18 cellular contexts compared by ENCODE assay signal in genomic region chr4:158521490-158522111, GRCh38. TPM values are rescaled to one million over a fixed set of nuclear protein-coding genes. Genes with fewer than 3 reads are reported as not detected.
DNase-seq lines count a peak whose midpoint lies in the region; ATAC-seq and TF ChIP-seq lines count a peak whose summit lies in the region.
"Had no signal": no experiment of that assay in that cellular context is flagged by ENCODE, and none has a peak within 500 bp of the region (broad histone marks: within the 10 kb centered on the region; RNA-seq: fewer than 3 reads in every experiment).

Gene RXFP1 (plus strand): TSS chr4:158521882. CDS start chr4:158521977, 95 bp downstream.

- WGBS in tibial nerve, 2 donors, result 32 to 39% methylated on average over 11 of the region's 11 CpGs

- no peak for TF ChIP-seq POLR2A in tibial nerve (IDR thresholded peaks at IDR 0.05)

- BruUV-seq in PC-9 (replicated peaks; lab: Mats Ljungman, UMichigan), result no TSS peak

- H3K4me1 ChIP-seq in upper lobe of right lung (no peaks in the 10 kb centered on the region), PC-9 (replicated peaks; ENCODE audit: insufficient read depth) (no peaks in the 10 kb centered on the region), tibial nerve (no peaks in the 10 kb centered on the region)
- H3K4me1 ChIP-seq: BE2C had no signal

- H4K20me1 ChIP-seq in PC-9 (ENCODE audit: insufficient read depth), result no peaks in the 10 kb centered on the region

- intact Hi-C loops in upper lobe of right lung (cut with DNase I) (no loop called here), PC-9 (cut with micrococcal nuclease; ENCODE audit: unreplicated experiment) (no loop called here)

- H3K79me2 ChIP-seq in PC-9 (ENCODE audit: low read depth), result no peaks in the 10 kb centered on the region

- TF ChIP-seq EP300 in tibial nerve (IDR thresholded peaks at IDR 0.05), result no peak

- H3K27ac ChIP-seq in upper lobe of right lung (peak within 1 kb of the TSS; percentile 33), PC-9 (no peak within 1 kb of the TSS), tibial nerve (no peak within 1 kb of the TSS)
- H3K27ac ChIP-seq: KMS-11, ovary had no signal

- H3F3A ChIP-seq in PC-9 (ENCODE audit: insufficient read depth, low read depth), result no peaks in the 10 kb centered on the region

- CTCF ChIA-PET in PC-9 (lab: Charles Lee), result no interaction called here

- peak; percentile 51 for ATAC-seq in HG03432 (IDR thresholded peaks at IDR 0.05; ENCODE audit: unreplicated experiment)
- ATAC-seq in upper lobe of right lung, result no peak
- ATAC-seq: activated CD4-positive, CD25-positive, alpha-beta regulatory T cell treated with anti-CD3 and anti-CD28 coated beads, Interleukin-2, amount 50 U/mL, for 24 hours; T-helper 17 cell had no signal

- H3K4me2 ChIP-seq in PC-9, result no peak within 1 kb of the TSS
- H3K4me2 ChIP-seq: KMS-11 had no signal

- peak within 1 kb of the TSS; percentile 32 for H3K4me3 ChIP-seq in upper lobe of right lung
- H3K4me3 ChIP-seq in PC-9, result no peak within 1 kb of the TSS
- H3K4me3 ChIP-seq in tibial nerve, result no peak within 1 kb of the TSS
- H3K4me3 ChIP-seq: ovary had no signal

- TF ChIP-seq CTCF in upper lobe of right lung (IDR thresholded peaks at IDR 0.05) (no peak), PC-9 (conservative IDR thresholded peaks at IDR 0.05) (no peak), tibial nerve (IDR thresholded peaks at IDR 0.05) (no peak)

- H3K9me3 ChIP-seq in upper lobe of right lung (no peaks in the 10 kb centered on the region), PC-9 (ENCODE audit: insufficient read depth, low read depth) (no peaks in the 10 kb centered on the region), tibial nerve (no peaks in the 10 kb centered on the region)
- H3K9me3 ChIP-seq: BE2C, ovary had no signal

- no peak within 1 kb of the TSS for H2AFZ ChIP-seq in PC-9

- H3K27me3 ChIP-seq in upper lobe of right lung (no peaks in the 10 kb centered on the region), PC-9 (ENCODE audit: insufficient read depth, low read depth) (no peaks in the 10 kb centered on the region), tibial nerve (no peaks in the 10 kb centered on the region)
- H3K27me3 ChIP-seq: ovary had no signal

- no peaks in the 10 kb centered on the region for H3K36me3 ChIP-seq in upper lobe of right lung
- no peaks in the 10 kb centered on the region for H3K36me3 ChIP-seq in PC-9 (ENCODE audit: low read depth)
- no peaks in the 10 kb centered on the region for H3K36me3 ChIP-seq in tibial nerve
- H3K36me3 ChIP-seq: BE2C, ovary had no signal

- POLR2A ChIA-PET in PC-9 (lab: Charles Lee; ENCODE audit: unreplicated experiment), result no interaction called here

- DNase-seq in SIG-M5 treated with dmso at 0.1 percent for 504 hours (lab: John Stamatoyannopoulos, UW; ENCODE audit: unreplicated experiment), result peak; percentile 87
- peak; percentile 14 for DNase-seq in fibroblast of peridontal ligament (ENCODE audit: extremely low read depth)
- DNase-seq in upper lobe of right lung, result no peak
- DNase-seq in NCI-H1092 (lab: John Stamatoyannopoulos, UW), result no peak
- no peak for DNase-seq in PC-9
- no peak for DNase-seq in tibial nerve (ENCODE audit: low spot score in 2 of 2)
- DNase-seq: activated effector memory CD4-positive, alpha-beta T cell treated with Interleukin-2 at 50 U/mL for 16 hours; BE2C; NCI-H1436; NCI-H226; ovary; SHP77 treated with DMSO at 0.1 percent for 48 hours; T-helper 17 cell had no signal

- no peaks in the 10 kb centered on the region for H3K9me2 ChIP-seq in PC-9 (ENCODE audit: insufficient read depth)

RNA-seq across cellular contexts. Expression of gene RXFP1, which starts in this region (rescaled TPM):
- 7.9 TPM for total RNA-seq in upper lobe of right lung
- not detected in 2 replicates for total RNA-seq in PC-9 (2021)
- not detected for total RNA-seq in tibial nerve
- total RNA-seq: G401, subcutaneous adipose tissue, T-helper 17 cell had no signal

Comparison
In these comparisons a context has a peak if more than half of its experiments do, and no peak if none do; other contexts are left out.
1. DNase-seq: peak in SIG-M5 treated with dmso at 0.1 percent for 504 hours (single experiment) and fibroblast of peridontal ligament (single experiment); none in upper lobe of right lung (single experiment), NCI-H1092 (single experiment), PC-9 (0 of 2) and tibial nerve (0 of 2).